Comparison of ENCODE assay signal across 1 cellular context in the genomic region with DNA sequence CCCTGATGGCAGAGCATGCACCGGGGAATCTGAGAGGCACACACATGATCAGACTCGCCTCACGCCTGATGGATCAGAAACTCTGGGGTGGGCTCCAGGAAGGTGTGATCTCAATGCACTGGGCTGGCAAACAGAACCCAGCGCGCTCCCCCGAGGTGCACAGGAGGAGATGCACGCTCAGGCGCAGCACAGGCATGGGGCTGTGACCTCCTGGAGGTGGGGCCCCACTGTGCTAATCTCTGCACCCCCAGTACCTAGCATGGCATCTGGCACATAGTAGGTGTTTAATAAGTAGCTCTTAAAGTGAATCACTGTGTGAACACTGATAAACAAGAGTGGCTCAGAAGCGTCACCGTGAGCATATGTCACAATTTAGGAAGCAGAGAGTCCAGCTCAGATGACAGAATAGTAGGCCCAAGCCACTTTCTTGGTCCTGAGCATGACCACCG.
TF ChIP-seq lines count a peak whose summit lies in the region.

No MANE protein-coding gene starts in this region.

TF ChIP-seq in GM23338, 12 proteins besides CTCF, POLR2A, EP300 and RAD21 (continued from another document):
- TF ChIP-seq, protein P1, sequence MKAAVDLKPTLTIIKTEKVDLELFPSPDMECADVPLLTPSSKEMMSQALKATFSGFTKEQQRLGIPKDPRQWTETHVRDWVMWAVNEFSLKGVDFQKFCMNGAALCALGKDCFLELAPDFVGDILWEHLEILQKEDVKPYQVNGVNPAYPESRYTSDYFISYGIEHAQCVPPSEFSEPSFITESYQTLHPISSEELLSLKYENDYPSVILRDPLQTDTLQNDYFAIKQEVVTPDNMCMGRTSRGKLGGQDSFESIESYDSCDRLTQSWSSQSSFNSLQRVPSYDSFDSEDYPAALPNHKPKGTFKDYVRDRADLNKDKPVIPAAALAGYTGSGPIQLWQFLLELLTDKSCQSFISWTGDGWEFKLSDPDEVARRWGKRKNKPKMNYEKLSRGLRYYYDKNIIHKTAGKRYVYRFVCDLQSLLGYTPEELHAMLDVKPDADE (IDR thresholded peaks at IDR 0.05) = no peak
- TF ChIP-seq CREB1 (CRISPR knock-in tag; IDR thresholded peaks at IDR 0.05; ENCODE audit: low read depth) = no peak
